ENCODE assay signal across 8 cellular contexts in genomic region chr1:18038051-18038450, GRCh38.
"Had no signal": no experiment of that assay in that cellular context is flagged by ENCODE, and none has a peak within 500 bp of the region (broad histone marks: within the 10 kb centered on the region; RNA-seq: fewer than 3 reads in every experiment).

No MANE protein-coding gene starts in this region.

- H3K27ac Mint-ChIP-seq: GM23338 had no signal

- H2AFZ ChIP-seq: GM23338 had no signal

- ATAC-seq: GM23338 had no signal

- FAIRE-seq: HTR-8/SVneo had no signal

- H3K4me3 ChIP-seq: GM23338 had no signal

- H3K4me2 ChIP-seq: GM23338, KMS-11 had no signal

- H3K4me3 Mint-ChIP-seq: GM23338 had no signal

- H3K9ac ChIP-seq: KMS-11 had no signal

- H3K27ac ChIP-seq: KMS-11 had no signal

- H3K4me1 Mint-ChIP-seq: GM23338 had no signal

- H3K9me3 Mint-ChIP-seq: GM23338 had no signal

- DNase-seq: H7, HCEC 1CT, IMR-90, Karpas-422, KBM-7 had no signal
